In the genomic region with DNA sequence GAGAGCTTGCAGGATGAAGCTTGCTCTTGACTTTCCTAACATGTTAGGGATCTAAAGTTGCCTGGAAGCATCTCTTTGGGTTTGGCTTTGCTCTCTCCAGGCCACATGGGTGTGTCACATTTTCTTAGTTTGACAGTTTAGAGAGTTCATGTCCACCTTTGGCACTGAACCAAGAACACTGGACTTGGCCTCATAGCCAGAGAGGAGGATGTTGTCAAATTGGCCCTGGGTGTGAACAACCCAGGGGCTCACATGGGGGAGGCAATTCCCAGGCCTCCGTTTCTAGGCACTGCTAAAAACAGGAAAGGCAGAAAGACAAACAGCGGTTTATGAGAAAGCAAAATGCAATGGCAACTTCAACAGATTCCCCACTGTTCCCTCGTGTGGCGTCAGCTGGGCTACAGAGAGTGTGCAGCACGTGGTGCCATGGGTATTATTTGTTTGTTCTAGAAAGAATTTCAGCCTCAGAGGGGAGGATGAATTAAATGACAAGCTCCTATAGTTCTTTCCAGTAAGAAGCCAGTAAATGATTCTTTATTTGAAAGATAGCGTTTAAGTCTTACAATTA, we compare ENCODE assay signal across 20 cellular contexts.
DNase-seq lines count a peak whose midpoint lies in the region; ATAC-seq, FAIRE-seq and TF ChIP-seq lines count a peak whose summit lies in the region.
"Had no signal": no experiment of that assay in that cellular context is flagged by ENCODE, and none has a peak within 500 bp of the region (broad histone marks: within the 10 kb centered on the region; RNA-seq: fewer than 3 reads in every experiment).

No MANE protein-coding gene starts in this region.

- H3K9me3 ChIP-seq in testis: no peaks in the 10 kb centered on the region
- H3K9me3 ChIP-seq: neutrophil, upper lobe of right lung had no signal

- no peak for DNase-seq in activated naive CD4-positive, alpha-beta T cell treated with anti-CD3 and anti-CD28 coated beads, Interleukin-2, amount 50 U/mL, for 72 hours (ENCODE audit: low spot score in 2 of 2)
- no peak for DNase-seq in activated naive CD4-positive, alpha-beta T cell treated with anti-CD3 and anti-CD28 coated beads, Interleukin-2, amount 10 ng/mL, durations not matched to agents 7 days and 5 days
- DNase-seq in activated CD4-positive, alpha-beta memory T cell treated with anti-CD3 and anti-CD28 coated beads, Interleukin-2, amount 10 ng/mL, durations not matched to agents 7 days and 5 days: no peak
- peak; percentile 40 for DNase-seq in left ventricle myocardium superior
- peak; percentile 16 for DNase-seq in testis
- no peak for DNase-seq in cortex of kidney (lab: John Stamatoyannopoulos, UW)
- DNase-seq in H54 (ENCODE audit: insufficient read length, low spot score): no peak
- DNase-seq: activated CD4-positive, alpha-beta T cell treated with anti-CD3 and anti-CD28 coated beads, Interleukin-2, amount 10 ng/mL, durations not matched to agents 7 days and 5 days; CD4-positive, CD25-positive, alpha-beta regulatory T cell; kidney glomerular epithelial cell; midbrain; NCI-H774; retina; upper lobe of right lung had no signal

- no peak for FAIRE-seq in H54 (lab: Jason Lieb, UNC)
- FAIRE-seq: HTR-8/SVneo, RCC 7860 had no signal

- POLR2A ChIA-PET in activated CD4-positive, alpha-beta memory T cell treated with anti-CD3 and anti-CD28 coated beads, Interleukin-2, amount 10 ng/mL, durations not matched to agents 7 days and 5 days (lab: Charles Lee): interaction anchor here (0.6 to 1.8 kb wide), 9 partner anchors 26 to 1291 kb away, joined by 3 to 6 read pairs (median 3); no protein-coding TSS in a partner anchor

- ATAC-seq in activated naive CD4-positive, alpha-beta T cell treated with anti-CD3 and anti-CD28 coated beads, Interleukin-2, amount 50 U/mL, for 72 hours: no peak
- ATAC-seq in left ventricle myocardium superior (peak; percentile 70), HG03342 (IDR thresholded peaks at IDR 0.05; ENCODE audit: unreplicated experiment) (no peak)
- ATAC-seq: upper lobe of right lung had no signal

- WGBS in testis, 2 donors: 69 to 79% methylated on average over 6 of the region's 6 CpGs

- H3K4me3 ChIP-seq in testis: no peak overlapping the region
- H3K4me3 ChIP-seq: upper lobe of right lung had no signal

- CTCF ChIA-PET in activated naive CD4-positive, alpha-beta T cell treated with anti-CD3 and anti-CD28 coated beads, Interleukin-2, amount 10 ng/mL, durations not matched to agents 7 days and 5 days (lab: Charles Lee): interaction anchor here (0.6 to 3.7 kb wide), 31 partner anchors 8 to 1446 kb away, joined by 3 to 33 read pairs (median 4); a partner anchor contains a TSS
- CTCF ChIA-PET in activated CD4-positive, alpha-beta memory T cell treated with anti-CD3 and anti-CD28 coated beads, Interleukin-2, amount 10 ng/mL, durations not matched to agents 7 days and 5 days (lab: Charles Lee): interaction anchor here (0.6 to 5.2 kb wide), 22 partner anchors 8 to 1452 kb away, joined by 3 to 36 read pairs (median 6); a partner anchor contains a TSS

- no peak overlapping the region for H3K4me3 Mint-ChIP-seq in activated naive CD4-positive, alpha-beta T cell treated with anti-CD3 and anti-CD28 coated beads, Interleukin-2, amount 10 ng/mL, durations not matched to agents 7 days and 5 days
- H3K4me3 Mint-ChIP-seq in activated CD4-positive, alpha-beta memory T cell treated with anti-CD3 and anti-CD28 coated beads, Interleukin-2, amount 10 ng/mL, durations not matched to agents 7 days and 5 days: no peak overlapping the region
- H3K4me3 Mint-ChIP-seq: activated CD4-positive, alpha-beta T cell treated with anti-CD3 and anti-CD28 coated beads, Interleukin-2, amount 10 ng/mL, durations not matched to agents 7 days and 5 days had no signal

- peaks cover 0 to 5% of the 10 kb centered on the region in 2 donors for H3K36me3 Mint-ChIP-seq in activated naive CD4-positive, alpha-beta T cell treated with anti-CD3 and anti-CD28 coated beads, Interleukin-2, amount 50 U/mL, for 72 hours
- H3K36me3 Mint-ChIP-seq in activated naive CD4-positive, alpha-beta T cell treated with anti-CD3 and anti-CD28 coated beads, Interleukin-2, amount 10 ng/mL, durations not matched to agents 7 days and 5 days: no peaks in the 10 kb centered on the region
- no peaks in the 10 kb centered on the region for H3K36me3 Mint-ChIP-seq in activated CD4-positive, alpha-beta memory T cell treated with anti-CD3 and anti-CD28 coated beads, Interleukin-2, amount 10 ng/mL, durations not matched to agents 7 days and 5 days (ENCODE audit: low read depth)
- H3K36me3 Mint-ChIP-seq: CD4-positive, CD25-positive, alpha-beta regulatory T cell had no signal

- H3K27ac ChIP-seq in testis: no peak overlapping the region
- H3K27ac ChIP-seq: neutrophil, upper lobe of right lung had no signal

- no peaks in the 10 kb centered on the region for H3K36me3 ChIP-seq in testis (ENCODE audit: low read depth, missing control alignments)
- H3K36me3 ChIP-seq: neutrophil, upper lobe of right lung had no signal

- no peaks in the 10 kb centered on the region for H3K4me1 ChIP-seq in testis
- H3K4me1 ChIP-seq: upper lobe of right lung had no signal

- TF ChIP-seq CTCF in testis (IDR thresholded peaks at IDR 0.05): no peak

- no peaks in the 10 kb centered on the region for H3K9me3 Mint-ChIP-seq in activated naive CD4-positive, alpha-beta T cell treated with anti-CD3 and anti-CD28 coated beads, Interleukin-2, amount 50 U/mL, for 72 hours
- H3K9me3 Mint-ChIP-seq in activated naive CD4-positive, alpha-beta T cell treated with anti-CD3 and anti-CD28 coated beads, Interleukin-2, amount 10 ng/mL, durations not matched to agents 7 days and 5 days: no peaks in the 10 kb centered on the region
- no peaks in the 10 kb centered on the region for H3K9me3 Mint-ChIP-seq in activated CD4-positive, alpha-beta memory T cell treated with anti-CD3 and anti-CD28 coated beads, Interleukin-2, amount 10 ng/mL, durations not matched to agents 7 days and 5 days
- H3K9me3 Mint-ChIP-seq: activated CD4-positive, alpha-beta T cell treated with anti-CD3 and anti-CD28 coated beads, Interleukin-2, amount 10 ng/mL, durations not matched to agents 7 days and 5 days; CD4-positive, CD25-positive, alpha-beta regulatory T cell; central memory CD8-positive, alpha-beta T cell; stimulated activated naive CD8-positive, alpha-beta T cell treated with anti-CD3 and anti-CD28 coated beads, Interleukin-15, amount 100 ng/mL, for 72 hours had no signal

- H3K4me1 Mint-ChIP-seq in activated naive CD4-positive, alpha-beta T cell treated with anti-CD3 and anti-CD28 coated beads, Interleukin-2, amount 10 ng/mL, durations not matched to agents 7 days and 5 days: peaks cover 22% of the 10 kb centered on the region
- H3K4me1 Mint-ChIP-seq in activated CD4-positive, alpha-beta memory T cell treated with anti-CD3 and anti-CD28 coated beads, Interleukin-2, amount 10 ng/mL, durations not matched to agents 7 days and 5 days: peaks cover 52% of the 10 kb centered on the region

- TF ChIP-seq POLR2A in testis (IDR thresholded peaks at IDR 0.05): no peak
- no peak for TF ChIP-seq POLR2A in H54 (IDR thresholded peaks at IDR 0.05; ENCODE audit: low read depth, low read length)

- H3K27ac Mint-ChIP-seq in activated naive CD4-positive, alpha-beta T cell treated with anti-CD3 and anti-CD28 coated beads, Interleukin-2, amount 50 U/mL, for 72 hours: peak overlapping the region; percentile 94 to 96
- H3K27ac Mint-ChIP-seq in activated naive CD4-positive, alpha-beta T cell treated with anti-CD3 and anti-CD28 coated beads, Interleukin-2, amount 10 ng/mL, durations not matched to agents 7 days and 5 days: no peak overlapping the region
- H3K27ac Mint-ChIP-seq in activated CD4-positive, alpha-beta memory T cell treated with anti-CD3 and anti-CD28 coated beads, Interleukin-2, amount 10 ng/mL, durations not matched to agents 7 days and 5 days: peak overlapping the region; percentile 58

- intact Hi-C loops in left ventricle myocardium superior (cut with micrococcal nuclease) (no loop called here), testis (cut with DNase I; ENCODE audit: low total_unique reads) (loop anchor here (10.0 kb wide), 1 partner anchor 493 kb away; no protein-coding TSS in a partner anchor)

- no peaks in the 10 kb centered on the region for H3K27me3 Mint-ChIP-seq in activated naive CD4-positive, alpha-beta T cell treated with anti-CD3 and anti-CD28 coated beads, Interleukin-2, amount 10 ng/mL, durations not matched to agents 7 days and 5 days
- H3K27me3 Mint-ChIP-seq in activated CD4-positive, alpha-beta memory T cell treated with anti-CD3 and anti-CD28 coated beads, Interleukin-2, amount 10 ng/mL, durations not matched to agents 7 days and 5 days: no peaks in the 10 kb centered on the region
- H3K27me3 Mint-ChIP-seq: activated CD4-positive, alpha-beta T cell treated with anti-CD3 and anti-CD28 coated beads, Interleukin-2, amount 10 ng/mL, durations not matched to agents 7 days and 5 days; CD4-positive, CD25-positive, alpha-beta regulatory T cell; central memory CD8-positive, alpha-beta T cell; stimulated activated naive CD8-positive, alpha-beta T cell treated with anti-CD3 and anti-CD28 coated beads, Interleukin-15, amount 100 ng/mL, for 72 hours had no signal

- no peaks in the 10 kb centered on the region for H3K27me3 ChIP-seq in testis
- H3K27me3 ChIP-seq: neutrophil, upper lobe of right lung had no signal

Comparison
In these comparisons a context has a peak if more than half of its experiments do, and no peak if none do; other contexts are left out.
1. DNase-seq: peak in left ventricle myocardium superior (single experiment) and testis (single experiment); none in activated naive CD4-positive, alpha-beta T cell treated with anti-CD3 and anti-CD28 coated beads, Interleukin-2, amount 50 U/mL, for 72 hours (0 of 2), activated naive CD4-positive, alpha-beta T cell treated with anti-CD3 and anti-CD28 coated beads, Interleukin-2, amount 10 ng/mL, durations not matched to agents 7 days and 5 days (single experiment), activated CD4-positive, alpha-beta memory T cell treated with anti-CD3 and anti-CD28 coated beads, Interleukin-2, amount 10 ng/mL, durations not matched to agents 7 days and 5 days (single experiment), cortex of kidney (single experiment) and H54 (single experiment).